Comparison of ENCODE assay signal across 1 cellular context in the genomic region with DNA sequence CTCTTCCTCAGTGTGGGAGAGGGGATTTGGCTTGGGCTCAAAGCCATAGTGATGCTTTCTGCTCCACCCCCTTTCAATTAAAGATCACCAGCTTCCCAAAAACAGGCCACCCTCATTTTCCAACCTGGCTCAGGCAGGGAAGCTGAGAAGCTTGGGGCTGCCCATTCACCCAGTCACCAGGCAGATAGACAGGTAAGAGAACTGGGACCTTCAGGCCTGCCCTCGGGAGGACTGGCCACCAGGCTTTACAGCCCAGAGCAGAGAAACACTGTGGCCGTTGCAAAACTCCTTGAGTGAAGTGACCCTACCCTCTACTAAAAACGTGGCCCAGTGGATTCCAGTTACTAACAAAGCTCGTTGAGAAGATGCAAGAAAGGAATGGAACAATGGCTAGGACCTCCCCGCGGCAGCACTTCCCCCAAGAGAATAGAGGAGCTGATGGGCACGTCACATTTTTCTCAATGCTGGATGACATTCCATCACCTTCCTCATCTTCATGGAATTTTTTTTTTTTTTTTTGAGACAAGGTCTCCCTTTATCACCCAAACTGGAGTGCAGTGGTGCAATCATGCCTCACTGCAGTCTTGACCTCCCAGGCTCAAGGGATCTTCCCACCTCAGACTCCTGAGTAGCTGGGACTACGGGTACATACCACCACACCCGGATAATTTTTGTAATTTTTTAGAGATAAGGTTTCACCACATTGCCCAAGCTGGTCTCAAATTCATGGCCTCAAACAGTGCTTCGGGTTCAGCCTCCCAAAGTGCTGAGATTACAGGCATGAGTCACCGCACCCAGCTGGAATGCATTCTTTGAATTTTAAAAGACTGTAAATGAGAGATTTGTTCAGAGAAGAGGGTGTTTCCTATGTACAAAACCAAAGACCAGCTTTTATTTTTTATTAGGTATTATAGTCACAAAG.
A peak's percentile ranks its signal among the peaks of the same experiment; 100 is the strongest.
TF ChIP-seq lines count a peak whose summit lies in the region.

No MANE protein-coding gene starts in this region.

TF ChIP-seq in HepG2, 621 proteins besides CTCF, POLR2A, EP300 and RAD21 (continued from another document and continues in another):
- TF ChIP-seq ARID3A (IDR thresholded peaks at IDR 0.05; ENCODE audit: low read depth, low read length) (peak; percentile 31; the same call in 1 of the 2 replicates), SRSF4 (IDR thresholded peaks at IDR 0.05; ENCODE audit: low read depth, low read length, poor library complexity, severe bottlenecking) (no peak), THRA (CRISPR knock-in tag; IDR thresholded peaks at IDR 0.05; ENCODE audit: borderline replicate concordance) (no peak), ZNF724P (CRISPR knock-in tag; IDR thresholded peaks at IDR 0.05; ENCODE audit: borderline replicate concordance) (no peak), ZNF839 (CRISPR knock-in tag; IDR thresholded peaks at IDR 0.05; ENCODE audit: borderline replicate concordance) (no peak), KDM6A (CRISPR knock-in tag; IDR thresholded peaks at IDR 0.05; ENCODE audit: low read depth) (0 out of 2 replicates have a peak, but pooled peaks have one; percentile 10), RARA (CRISPR knock-in tag; IDR thresholded peaks at IDR 0.05) (peak; percentile 46), NR2F6 (IDR thresholded peaks at IDR 0.05) (peak; percentile 39), NR2F6 (CRISPR knock-in tag; IDR thresholded peaks at IDR 0.05) (no peak; the same call in 1 of the 2 replicates), ZNF644 (CRISPR knock-in tag; IDR thresholded peaks at IDR 0.05; ENCODE audit: low read depth) (no peak), ARID5B (CRISPR knock-in tag; IDR thresholded peaks at IDR 0.05) (peak; percentile 64), ZNF337 (CRISPR knock-in tag; IDR thresholded peaks at IDR 0.05; ENCODE audit: borderline replicate concordance, low read depth) (0 out of 2 replicates have a peak, but pooled peaks have one; percentile 45), HMGA1 (CRISPR knock-in tag; conservative IDR thresholded peaks at IDR 0.05) (no peak), SIX4 (CRISPR knock-in tag; IDR thresholded peaks at IDR 0.05) (0 out of 2 replicates have a peak, but pooled peaks have one; percentile 35), SKI (IDR thresholded peaks at IDR 0.05; ENCODE audit: partially characterized antibody) (no peak), ZNF776 (CRISPR knock-in tag; IDR thresholded peaks at IDR 0.05) (no peak), HNRNPUL1 (IDR thresholded peaks at IDR 0.05; ENCODE audit: low read depth, low read length) (no peak), ZNF17 (CRISPR knock-in tag; IDR thresholded peaks at IDR 0.05) (no peak), ARNT2 (CRISPR knock-in tag; IDR thresholded peaks at IDR 0.05; ENCODE audit: low read depth) (peak; percentile 16; the same call in 1 of the 2 replicates), FOSL2 (CRISPR knock-in tag; IDR thresholded peaks at IDR 0.05) (peak; percentile 98), HNF4A (CRISPR knock-in tag; IDR thresholded peaks at IDR 0.05) (peak; percentile 47), ZNF619 (CRISPR knock-in tag; IDR thresholded peaks at IDR 0.05) (no peak), TAF1 (CRISPR knock-in tag; IDR thresholded peaks at IDR 0.05) (no peak), ZNF335 (CRISPR knock-in tag; IDR thresholded peaks at IDR 0.05) (no peak), ZNF263 (CRISPR knock-in tag; IDR thresholded peaks at IDR 0.05) (no peak), NFE2L2 (IDR thresholded peaks at IDR 0.05; ENCODE audit: low read length) (no peak), ATF4 (CRISPR knock-in tag; IDR thresholded peaks at IDR 0.05) (peak in 1 of 2 experiments; percentile 47; a peak in 1 of 4 replicates), GATAD2A (CRISPR knock-in tag; IDR thresholded peaks at IDR 0.05) (peak; percentile 63), ZNF18 (CRISPR knock-in tag; IDR thresholded peaks at IDR 0.05; ENCODE audit: insufficient replicate concordance) (peak; percentile 48), PAXIP1 (CRISPR knock-in tag; conservative IDR thresholded peaks at IDR 0.05) (peak; percentile 44; the same call in 1 of the 2 replicates), ZNF83 (CRISPR knock-in tag; IDR thresholded peaks at IDR 0.05; ENCODE audit: borderline replicate concordance) (no peak), SOX5 (CRISPR knock-in tag; IDR thresholded peaks at IDR 0.05; ENCODE audit: borderline replicate concordance) (peak; percentile 71; the same call in 1 of the 2 replicates), SNAPC2 (CRISPR knock-in tag; IDR thresholded peaks at IDR 0.05) (no peak), KLF16 (CRISPR knock-in tag; IDR thresholded peaks at IDR 0.05) (peak in 1 of 2 experiments; percentile 48; a peak in 1 of 4 replicates), FOXO4 (CRISPR knock-in tag; conservative IDR thresholded peaks at IDR 0.05) (no peak), ZMYM3 (CRISPR knock-in tag; IDR thresholded peaks at IDR 0.05) (no peak)
- TF ChIP-seq, protein P1, sequence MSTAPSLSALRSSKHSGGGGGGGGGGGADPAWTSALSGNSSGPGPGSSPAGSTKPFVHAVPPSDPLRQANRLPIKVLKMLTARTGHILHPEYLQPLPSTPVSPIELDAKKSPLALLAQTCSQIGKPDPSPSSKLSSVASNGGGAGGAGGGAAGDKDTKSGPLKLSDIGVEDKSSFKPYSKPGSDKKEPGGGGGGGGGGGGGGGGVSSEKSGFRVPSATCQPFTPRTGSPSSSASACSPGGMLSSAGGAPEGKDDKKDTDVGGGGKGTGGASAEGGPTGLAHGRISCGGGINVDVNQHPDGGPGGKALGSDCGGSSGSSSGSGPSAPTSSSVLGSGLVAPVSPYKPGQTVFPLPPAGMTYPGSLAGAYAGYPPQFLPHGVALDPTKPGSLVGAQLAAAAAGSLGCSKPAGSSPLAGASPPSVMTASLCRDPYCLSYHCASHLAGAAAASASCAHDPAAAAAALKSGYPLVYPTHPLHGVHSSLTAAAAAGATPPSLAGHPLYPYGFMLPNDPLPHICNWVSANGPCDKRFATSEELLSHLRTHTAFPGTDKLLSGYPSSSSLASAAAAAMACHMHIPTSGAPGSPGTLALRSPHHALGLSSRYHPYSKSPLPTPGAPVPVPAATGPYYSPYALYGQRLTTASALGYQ (CRISPR knock-in tag; IDR thresholded peaks at IDR 0.05), result peak; percentile 17; the same call in 1 of the 2 replicates
- TF ChIP-seq, protein P2, sequence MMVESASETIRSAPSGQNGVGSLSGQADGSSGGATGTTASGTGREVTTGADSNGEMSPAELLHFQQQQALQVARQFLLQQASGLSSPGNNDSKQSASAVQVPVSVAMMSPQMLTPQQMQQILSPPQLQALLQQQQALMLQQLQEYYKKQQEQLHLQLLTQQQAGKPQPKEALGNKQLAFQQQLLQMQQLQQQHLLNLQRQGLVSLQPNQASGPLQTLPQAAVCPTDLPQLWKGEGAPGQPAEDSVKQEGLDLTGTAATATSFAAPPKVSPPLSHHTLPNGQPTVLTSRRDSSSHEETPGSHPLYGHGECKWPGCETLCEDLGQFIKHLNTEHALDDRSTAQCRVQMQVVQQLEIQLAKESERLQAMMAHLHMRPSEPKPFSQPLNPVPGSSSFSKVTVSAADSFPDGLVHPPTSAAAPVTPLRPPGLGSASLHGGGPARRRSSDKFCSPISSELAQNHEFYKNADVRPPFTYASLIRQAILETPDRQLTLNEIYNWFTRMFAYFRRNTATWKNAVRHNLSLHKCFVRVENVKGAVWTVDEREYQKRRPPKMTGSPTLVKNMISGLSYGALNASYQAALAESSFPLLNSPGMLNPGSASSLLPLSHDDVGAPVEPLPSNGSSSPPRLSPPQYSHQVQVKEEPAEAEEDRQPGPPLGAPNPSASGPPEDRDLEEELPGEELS (CRISPR knock-in tag; IDR thresholded peaks at IDR 0.05), result peak; percentile 34; the same call in 1 of the 2 replicates
